Comparison of ENCODE assay signal across 18 cellular contexts in genomic region chr20:44159711-44160110, GRCh38. TPM values are rescaled to one million over a fixed set of nuclear protein-coding genes. Genes with fewer than 3 reads are reported as not detected.
DNase-seq lines count a peak whose midpoint lies in the region; ATAC-seq and TF ChIP-seq lines count a peak whose summit lies in the region.
"Had no signal": no experiment of that assay in that cellular context is flagged by ENCODE, and none has a peak within 500 bp of the region (broad histone marks: within the 10 kb centered on the region; RNA-seq: fewer than 3 reads in every experiment).

No MANE protein-coding gene starts in this region.

- H3K27ac ChIP-seq in left ventricle myocardium inferior (replicated peaks) (peak overlapping the region; percentile 23), neuronal stem cell (replicated peaks; ENCODE audit: low read length) (no peak overlapping the region), sigmoid colon (peak overlapping the region; percentile 80 to 92 (median 92))
- H3K27ac ChIP-seq: 22Rv1, A549, GM23248 had no signal

- H3K4me3 ChIP-seq in left ventricle myocardium inferior: no peak overlapping the region
- H3K4me3 ChIP-seq in neuronal stem cell (ENCODE audit: low read length in 2 of 2): no peak overlapping the region
- H3K4me3 ChIP-seq in sigmoid colon: no peak overlapping the region
- H3K4me3 ChIP-seq: A549, GM23248, HAP-1 had no signal

- H2BK5ac ChIP-seq in neuronal stem cell (ENCODE audit: low read length): no peak overlapping the region

- intact Hi-C loops in left ventricle myocardium inferior (cut with micrococcal nuclease) (no loop called here), left cardiac atrium (cut with DNase I) (no loop called here), sigmoid colon (cut with DNase I) (no loop called here)

- H3K14ac ChIP-seq in neuronal stem cell (ENCODE audit: low read length): peak overlapping the region; percentile 78

- H3K4me1 ChIP-seq in left ventricle myocardium inferior: peaks cover 75% of the 10 kb centered on the region
- H3K4me1 ChIP-seq in neuronal stem cell (ENCODE audit: control insufficient read depth in 2 of 2, insufficient read depth in 1 of 2, low read depth in 1 of 2, low read length in 2 of 2): peaks cover 4 to 7% of the 10 kb centered on the region in 2 donors
- peaks cover 0 to 46% (median 25%) of the 10 kb centered on the region in 4 donors for H3K4me1 ChIP-seq in sigmoid colon
- H3K4me1 ChIP-seq: HAP-1 had no signal

- no peak for DNase-seq in left ventricle myocardium inferior
- no peak for DNase-seq in left cardiac atrium
- DNase-seq in neuronal stem cell (ENCODE audit: low spot score): no peak
- DNase-seq in sigmoid colon: no peak
- DNase-seq in stimulated activated CD4-positive, alpha-beta T cell treated with anti-CD3 and anti-CD28 coated beads, Interleukin-4, amount 100 ng/mL, for 1 hour: no peak
- DNase-seq in SIG-M5 treated with dmso at 0.1 percent for 504 hours (lab: John Stamatoyannopoulos, UW; ENCODE audit: unreplicated experiment): no peak
- DNase-seq in NCI-H774 (lab: John Stamatoyannopoulos, UW): no peak
- DNase-seq: AML-193; CD4-positive, alpha-beta memory T cell; DMS153; DMS79; GF-D8; GM23248 had no signal

- H4K8ac ChIP-seq in neuronal stem cell (ENCODE audit: low read depth, low read length): no peak overlapping the region

- no CpG with 5 or more reads among the region's 50 CpGs for WGBS in neuronal stem cell (ENCODE audit: extremely low coverage in 2 of 2, insufficient read length in 2 of 2, insufficient replicate concordance in 1 of 2), 2 donors
- WGBS in sigmoid colon, 2 donors: 81 to 91% methylated on average over 50 of the region's 50 CpGs

- peak overlapping the region; percentile 36 for H2AK5ac ChIP-seq in neuronal stem cell (ENCODE audit: low read depth, low read length)

- no peaks in the 10 kb centered on the region for H3K79me1 ChIP-seq in neuronal stem cell (ENCODE audit: low read depth, low read length)

- no peak overlapping the region for H2BK120ac ChIP-seq in neuronal stem cell (ENCODE audit: low read depth, low read length)

- no peak for TF ChIP-seq POLR2A in sigmoid colon (IDR thresholded peaks at IDR 0.05)

- H3K9ac ChIP-seq in neuronal stem cell (ENCODE audit: low read depth, low read length, poor library complexity): no peak overlapping the region
- H3K9ac ChIP-seq: GM23248 had no signal

- no peak for ATAC-seq in left cardiac atrium
- no peak for ATAC-seq in GM18907 (IDR thresholded peaks at IDR 0.05; ENCODE audit: unreplicated experiment)
- ATAC-seq: A549 had no signal

- H4K91ac ChIP-seq in neuronal stem cell (ENCODE audit: low read depth, low read length, poor library complexity): no peak overlapping the region

- peak overlapping the region; percentile 61 for H3K18ac ChIP-seq in neuronal stem cell (ENCODE audit: low read length)

- H3K9me3 ChIP-seq in left ventricle myocardium inferior (replicated peaks): no peaks in the 10 kb centered on the region
- peaks cover 0 to 4% of the 10 kb centered on the region in 2 donors for H3K9me3 ChIP-seq in neuronal stem cell (replicated peaks in 1 of 2; ENCODE audit: control insufficient read depth in 2 of 2, insufficient read depth in 1 of 2, low read depth in 1 of 2, low read length in 2 of 2)
- no peaks in the 10 kb centered on the region for H3K9me3 ChIP-seq in sigmoid colon
- H3K9me3 ChIP-seq: A549, HAP-1 had no signal

- no peak overlapping the region for H3K4ac ChIP-seq in neuronal stem cell (ENCODE audit: low read length)

- H3K27me3 ChIP-seq in left ventricle myocardium inferior (ENCODE audit: low read depth) (no peaks in the 10 kb centered on the region), neuronal stem cell (ENCODE audit: control insufficient read depth in 3 of 3, insufficient read depth in 3 of 3, low read depth in 1 of 3, low read length in 3 of 3) (no peaks in the 10 kb centered on the region), sigmoid colon (no peaks in the 10 kb centered on the region)

- no peak for TF ChIP-seq CTCF in left ventricle myocardium inferior (IDR thresholded peaks at IDR 0.05; ENCODE audit: borderline replicate concordance)
- no peak for TF ChIP-seq CTCF in sigmoid colon (IDR thresholded peaks at IDR 0.05)

- TF ChIP-seq EP300 in sigmoid colon (IDR thresholded peaks at IDR 0.05): no peak

- peak overlapping the region; percentile 40 for H3K23ac ChIP-seq in neuronal stem cell (ENCODE audit: low read depth, low read length, poor library complexity)

- H2AFZ ChIP-seq in neuronal stem cell (ENCODE audit: low read length): no peak overlapping the region
- H2AFZ ChIP-seq: GM23248 had no signal

- H3K36me3 ChIP-seq in left ventricle myocardium inferior (peaks cover 11% of the 10 kb centered on the region), neuronal stem cell (replicated peaks in 1 of 2; ENCODE audit: control insufficient read depth in 2 of 2, insufficient read depth in 2 of 2, low read length in 2 of 2) (no peaks in the 10 kb centered on the region), sigmoid colon (peaks cover 0 to 30% (median 11%) of the 10 kb centered on the region in 4 donors)
- H3K36me3 ChIP-seq: HAP-1 had no signal

- no peak overlapping the region for H3K4me2 ChIP-seq in neuronal stem cell (ENCODE audit: insufficient read depth, low read length, poor library complexity, severe bottlenecking)
- H3K4me2 ChIP-seq: A549 had no signal

- H2BK12ac ChIP-seq in neuronal stem cell (ENCODE audit: low read length): peak overlapping the region; percentile 80

- H2BK15ac ChIP-seq in neuronal stem cell (ENCODE audit: low read length): peak overlapping the region; percentile 54

RNA-seq across cellular contexts. Expression of gene JPH2, which starts 27.3 kb away (rescaled TPM):
- total RNA-seq in left ventricle myocardium inferior (151 TPM), left cardiac atrium (10 to 100 TPM; 78.3 to 93.5 TPM), sigmoid colon (100 to 1,000 TPM in 3 of 4 donors, 10 to 100 TPM in 1; 52.0 to 166 (median 122) TPM)
- polyA plus RNA-seq in neuronal stem cell (2013, experiment 1 of 2): 0.28 TPM
- 0.21 TPM for polyA plus RNA-seq in neuronal stem cell (2013, experiment 2 of 2)
- polyA plus RNA-seq in sigmoid colon: 1 to 10 TPM in 1 of 3 donors, under 1 TPM in 2; 0.23 to 5.3 (median 0.60) TPM
- total RNA-seq: CD4-positive, alpha-beta memory T cell had no signal
- polyA plus RNA-seq: CD14-positive monocyte; CD4-positive, alpha-beta memory T cell had no signal

RNA-seq across cellular contexts. Expression of gene OSER1, which starts 50.9 kb away (rescaled TPM):
- total RNA-seq in left ventricle myocardium inferior (34.0 TPM), left cardiac atrium (10 to 100 TPM; 19.9 to 28.5 TPM), sigmoid colon (10 to 100 TPM; 47.4 to 90.5 (median 61.5) TPM)
- 25.2 TPM for polyA plus RNA-seq in neuronal stem cell (2013, experiment 1 of 2)
- polyA plus RNA-seq in neuronal stem cell (2013, experiment 2 of 2): 23.7 TPM
- polyA plus RNA-seq in sigmoid colon: 10 to 100 TPM; 28.5 to 39.8 (median 37.2) TPM
